21 cellular contexts compared by ENCODE assay signal in the genomic region with DNA sequence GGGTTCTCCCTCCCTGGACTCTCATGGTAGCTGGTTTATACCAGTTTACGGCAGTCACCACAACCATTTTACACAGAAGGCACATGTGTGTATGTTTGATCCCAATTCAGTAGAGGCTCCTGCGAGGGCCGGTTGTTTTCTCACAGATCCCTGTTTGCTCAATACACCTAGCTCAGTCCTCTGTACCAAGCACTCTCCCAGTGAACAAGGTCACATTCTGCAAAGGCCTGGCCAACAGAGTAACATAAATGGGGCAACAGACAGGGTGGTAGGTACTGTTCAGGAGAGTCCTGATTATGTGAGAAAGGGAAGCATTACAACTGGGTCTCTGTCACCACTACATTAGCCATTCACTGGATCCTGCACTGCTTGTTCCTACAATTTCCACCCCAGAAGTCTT.
A peak's percentile ranks its signal among the peaks of the same experiment; 100 is the strongest.
DNase-seq lines count a peak whose midpoint lies in the region; TF ChIP-seq lines count a peak whose summit lies in the region.
"Had no signal": no experiment of that assay in that cellular context is flagged by ENCODE, and none has a peak within 500 bp of the region (broad histone marks: within the 10 kb centered on the region; RNA-seq: fewer than 3 reads in every experiment).

No MANE protein-coding gene starts in this region.

- POLR2A ChIA-PET in CD4-positive, alpha-beta memory T cell (lab: Charles Lee; ENCODE audit: partially characterized antibody) = interaction anchor here (1.6 kb wide), 1 partner anchor 12 kb away, joined by 3 read pairs; no protein-coding TSS in a partner anchor

- CTCF ChIA-PET in CD4-positive, alpha-beta memory T cell (lab: Charles Lee; ENCODE audit: partially characterized antibody) = interaction anchor here (1.0 to 1.1 kb wide), 2 partner anchors 18 to 27 kb away, joined by 3 read pairs; no protein-coding TSS in a partner anchor

- intact Hi-C loops in CD4-positive, alpha-beta memory T cell (cut with micrococcal nuclease) = no loop called here
- intact Hi-C loops in dorsolateral prefrontal cortex (cut with DNase I) = no loop called here

- DNase-seq in CD4-positive, alpha-beta memory T cell = no peak
- no peak for DNase-seq in immature natural killer cell
- no peak for DNase-seq in osteocyte (ENCODE audit: extremely low spot score, unreplicated experiment)
- no peak for DNase-seq in HUDEP-2 (lab: John Stamatoyannopoulos, UW; ENCODE audit: unreplicated experiment in 76 of 76)
- no peak for DNase-seq in dorsolateral prefrontal cortex
- DNase-seq in LoVo (ENCODE audit: low spot score) = no peak
- no peak for DNase-seq in NCI-H2171 treated with DMSO at 0.1 percent for 48 hours (lab: John Stamatoyannopoulos, UW)
- DNase-seq: activated CD8-positive, alpha-beta memory T cell treated with anti-CD3 and anti-CD28 coated beads, Interleukin-2, amount 10 ng/mL, durations not matched to agents 7 days and 5 days; amygdala; Calu3; gastrocnemius medialis; KBM-7; NCI-H2227 treated with DMSO at 0.1 percent for 48 hours; NCI-H82; nephron progenitor cell; stimulated activated CD4-positive, alpha-beta T cell treated with anti-CD3 and anti-CD28 coated beads, Interleukin-2, amount 100 ng/mL, for 24 hours had no signal

- H3K9me3 ChIP-seq in CD4-positive, alpha-beta memory T cell (ENCODE audit: control insufficient read depth in 1 of 2, low read length in 2 of 2) = no peaks in the 10 kb centered on the region
- H3K9me3 ChIP-seq: gastrocnemius medialis, prostate gland had no signal

- no peaks in the 10 kb centered on the region for H3K27me3 ChIP-seq in CD4-positive, alpha-beta memory T cell (ENCODE audit: insufficient read depth, low read length)
- H3K27me3 ChIP-seq in dorsolateral prefrontal cortex = no peaks in the 10 kb centered on the region
- H3K27me3 ChIP-seq: gastrocnemius medialis had no signal

- no peak overlapping the region for H3K4me3 Mint-ChIP-seq in CD4-positive, alpha-beta memory T cell
- H3K4me3 Mint-ChIP-seq in IgD-negative memory B cell (peak overlapping the region in 1 of 4 donors; percentile 56), immature natural killer cell (no peak overlapping the region), osteocyte (ENCODE audit: unreplicated experiment) (no peak overlapping the region)
- H3K4me3 Mint-ChIP-seq: activated CD8-positive, alpha-beta memory T cell treated with anti-CD3 and anti-CD28 coated beads, Interleukin-2, amount 10 ng/mL, durations not matched to agents 7 days and 5 days; mesothelial cell of epicardium; nephron progenitor cell; stimulated activated naive CD8-positive, alpha-beta T cell treated with anti-CD3 and anti-CD28 coated beads, Interleukin-15, Interleukin-2, amounts not matched to agents 100 ng/mL and 50 ng/mL, for 24 hours had no signal

- H3K4me1 Mint-ChIP-seq in CD4-positive, alpha-beta memory T cell = peaks cover 0 to 6% (median 2%) of the 10 kb centered on the region in 4 donors
- peaks cover 18 to 56% (median 26%) of the 10 kb centered on the region in 3 donors for H3K4me1 Mint-ChIP-seq in IgD-negative memory B cell
- peaks cover 0 to 1% of the 10 kb centered on the region in 2 donors for H3K4me1 Mint-ChIP-seq in immature natural killer cell
- peaks cover 19% of the 10 kb centered on the region for H3K4me1 Mint-ChIP-seq in osteocyte (ENCODE audit: unreplicated experiment)
- H3K4me1 Mint-ChIP-seq: nephron progenitor cell had no signal

- H3K4me3 ChIP-seq in CD4-positive, alpha-beta memory T cell (ENCODE audit: low read length in 2 of 2) = no peak overlapping the region
- no peak overlapping the region for H3K4me3 ChIP-seq in dorsolateral prefrontal cortex
- H3K4me3 ChIP-seq: gastrocnemius medialis, prostate gland had no signal

- no peaks in the 10 kb centered on the region for H3K9me3 Mint-ChIP-seq in CD4-positive, alpha-beta memory T cell
- peaks cover 0 to 2% (median 2%) of the 10 kb centered on the region in 3 donors for H3K9me3 Mint-ChIP-seq in IgD-negative memory B cell
- H3K9me3 Mint-ChIP-seq in immature natural killer cell = no peaks in the 10 kb centered on the region
- H3K9me3 Mint-ChIP-seq in osteocyte (ENCODE audit: unreplicated experiment) = no peaks in the 10 kb centered on the region
- H3K9me3 Mint-ChIP-seq: activated T-helper 2 cell treated with anti-CD3 and anti-CD28 coated beads, Interferon-gamma antibody, Interleukin-2, Interleukin-4, amounts not matched to agents 10 μg/mL and 5 μg/mL and 100 μg/mL, durations not matched to agents 14 hours and 24 hours and 36 hours; mesothelial cell of epicardium; nephron progenitor cell had no signal

- H3K27ac ChIP-seq in CD4-positive, alpha-beta memory T cell (ENCODE audit: low read depth, low read length) = no peak overlapping the region
- H3K27ac ChIP-seq in dorsolateral prefrontal cortex = peak overlapping the region in 5 of 59 donors; percentile 3 to 47 (median 17)
- H3K27ac ChIP-seq: gastrocnemius medialis, prostate gland had no signal

- H3K27me3 Mint-ChIP-seq in CD4-positive, alpha-beta memory T cell = no peaks in the 10 kb centered on the region
- H3K27me3 Mint-ChIP-seq in IgD-negative memory B cell (no peaks in the 10 kb centered on the region), immature natural killer cell (ENCODE audit: low read depth in 3 of 3) (no peaks in the 10 kb centered on the region), osteocyte (ENCODE audit: unreplicated experiment) (no peaks in the 10 kb centered on the region)
- H3K27me3 Mint-ChIP-seq: activated CD8-positive, alpha-beta memory T cell treated with anti-CD3 and anti-CD28 coated beads, Interleukin-2, amount 10 ng/mL, durations not matched to agents 7 days and 5 days; stimulated activated naive CD8-positive, alpha-beta T cell treated with anti-CD3 and anti-CD28 coated beads, Interleukin-15, Interleukin-2, amounts not matched to agents 100 ng/mL and 50 ng/mL, for 24 hours had no signal

- H3K4me1 ChIP-seq in CD4-positive, alpha-beta memory T cell (ENCODE audit: insufficient read depth, low read length) = no peaks in the 10 kb centered on the region
- H3K4me1 ChIP-seq: gastrocnemius medialis, prostate gland had no signal

- H3K36me3 Mint-ChIP-seq in CD4-positive, alpha-beta memory T cell = peaks cover 66 to 82% of the 10 kb centered on the region in 2 donors
- H3K36me3 Mint-ChIP-seq in IgD-negative memory B cell (peaks cover 38% of the 10 kb centered on the region), immature natural killer cell (peaks cover 25 to 52% (median 31%) of the 10 kb centered on the region in 3 donors), osteocyte (ENCODE audit: unreplicated experiment) (peaks cover 41% of the 10 kb centered on the region)

- peaks cover 61% of the 10 kb centered on the region for H3K36me3 ChIP-seq in CD4-positive, alpha-beta memory T cell (ENCODE audit: insufficient read depth, low read length)
- H3K36me3 ChIP-seq: gastrocnemius medialis had no signal

- peak overlapping the region in 4 of 7 donors; percentile 16 to 68 (median 52) for H3K27ac Mint-ChIP-seq in CD4-positive, alpha-beta memory T cell
- peak overlapping the region in 2 of 3 donors; percentile 68 to 86 for H3K27ac Mint-ChIP-seq in IgD-negative memory B cell
- peak overlapping the region in 4 of 6 donors; percentile 24 to 66 (median 60) for H3K27ac Mint-ChIP-seq in immature natural killer cell
- H3K27ac Mint-ChIP-seq in osteocyte (ENCODE audit: unreplicated experiment) = peak overlapping the region; percentile 85
- H3K27ac Mint-ChIP-seq: activated CD8-positive, alpha-beta memory T cell treated with anti-CD3 and anti-CD28 coated beads, Interleukin-2, amount 10 ng/mL, durations not matched to agents 7 days and 5 days; nephron progenitor cell had no signal

- no peak for TF ChIP-seq CTCF in osteocyte (IDR thresholded peaks at IDR 0.05)
- TF ChIP-seq CTCF in dorsolateral prefrontal cortex (IDR thresholded peaks at IDR 0.05 in 54 of 56, conservative IDR thresholded peaks at IDR 0.05 in 2 of 56; ENCODE audit: low read depth in 1 of 56, partially characterized antibody in 56 of 56) = no peak
